ENCODE assay signal across 10 cellular contexts in genomic region chr18:58992301-58993231, GRCh38.
DNase-seq lines count a peak whose midpoint lies in the region; ATAC-seq and TF ChIP-seq lines count a peak whose summit lies in the region.
"Had no signal": no experiment of that assay in that cellular context is flagged by ENCODE, and none has a peak within 500 bp of the region (broad histone marks: within the 10 kb centered on the region; RNA-seq: fewer than 3 reads in every experiment).

No MANE protein-coding gene starts in this region.

- H3K27ac ChIP-seq in right cardiac atrium (ENCODE audit: low read length) (peak overlapping the region; percentile 84), mucosa of rectum (ENCODE audit: low read depth in 2 of 2, low read length in 2 of 2) (peak overlapping the region; percentile 34 to 35)

- intact Hi-C loops in right cardiac atrium (cut with DNase I), result loop anchor here in 1 of 4 donors (10.0 kb wide), 2 partner anchors 128 to 208 kb away; partner anchors contain the start of gene ZNF532
- intact Hi-C loops in left cardiac atrium (cut with DNase I), result loop anchor here (10.0 kb wide), 2 partner anchors 128 to 208 kb away; partner anchors contain the start of gene ZNF532 (in 1 of the 2)

- WGBS in right cardiac atrium, result 43% methylated on average over 16 of the region's 16 CpGs

- H3K4me1 ChIP-seq in right cardiac atrium (ENCODE audit: control insufficient read depth, insufficient read depth, low read length) (peaks cover 13% of the 10 kb centered on the region), mucosa of rectum (ENCODE audit: control insufficient read depth in 2 of 2, insufficient read depth in 2 of 2, low read length in 2 of 2) (no peaks in the 10 kb centered on the region)

- H3K4me1 Mint-ChIP-seq in type B pancreatic cell (ENCODE audit: unreplicated experiment), result peaks cover 3% of the 10 kb centered on the region

- TF ChIP-seq CTCF in cardiac fibroblast (IDR thresholded peaks at IDR 0.05; ENCODE audit: low read depth, low read length) (no peak), type B pancreatic cell (conservative IDR thresholded peaks at IDR 0.05) (no peak)

- ATAC-seq in right cardiac atrium (peak in 1 of 2 donors; percentile 36), left cardiac atrium (no peak), HG02938 (IDR thresholded peaks at IDR 0.05; ENCODE audit: unreplicated experiment) (no peak)

- no peaks in the 10 kb centered on the region for H3K27me3 Mint-ChIP-seq in type B pancreatic cell

- H3K4me3 Mint-ChIP-seq in type B pancreatic cell, result no peak overlapping the region
- H3K4me3 Mint-ChIP-seq: activated naive CD8-positive, alpha-beta T cell had no signal

- H3K27me3 ChIP-seq in right cardiac atrium (ENCODE audit: control insufficient read depth, insufficient read depth) (no peaks in the 10 kb centered on the region), mucosa of rectum (ENCODE audit: control insufficient read depth in 2 of 2, insufficient read depth in 2 of 2, low read length in 2 of 2) (no peaks in the 10 kb centered on the region)

- no peaks in the 10 kb centered on the region for H3K36me3 Mint-ChIP-seq in type B pancreatic cell
- H3K36me3 Mint-ChIP-seq: activated naive CD8-positive, alpha-beta T cell had no signal

- H3K9me3 ChIP-seq in right cardiac atrium (ENCODE audit: control insufficient read depth, low read length), result no peaks in the 10 kb centered on the region
- H3K9me3 ChIP-seq in mucosa of rectum (ENCODE audit: control insufficient read depth in 2 of 2, low read length in 2 of 2), result no peaks in the 10 kb centered on the region

- DNase-seq in right cardiac atrium (no peak), left cardiac atrium (no peak), cardiac fibroblast (ENCODE audit: low read depth in 2 of 2) (peak; percentile 27 to 52), NCI-H524 (lab: John Stamatoyannopoulos, UW) (no peak), type B pancreatic cell (ENCODE audit: extremely low spot score, unreplicated experiment) (no peak)
- DNase-seq in activated naive CD4-positive, alpha-beta T cell treated with Interleukin-2 at 50 U/mL for 16 hours, result no peak
- DNase-seq: NCI-H1694 treated with DMSO at 0.1 percent for 48 hours had no signal

- H3K36me3 ChIP-seq in mucosa of rectum (ENCODE audit: control insufficient read depth in 2 of 2, insufficient read depth in 2 of 2, low read length in 2 of 2), result no peaks in the 10 kb centered on the region

- no peak overlapping the region for H3K9ac ChIP-seq in mucosa of rectum (ENCODE audit: low read depth in 1 of 2, low read length in 2 of 2)

- no peak overlapping the region for H3K4me3 ChIP-seq in right cardiac atrium (ENCODE audit: low read length)
- H3K4me3 ChIP-seq in cardiac fibroblast (replicated peaks in 1 of 2; ENCODE audit: low read depth in 2 of 2, low read length in 2 of 2), result no peak overlapping the region
- H3K4me3 ChIP-seq in mucosa of rectum (ENCODE audit: low read length in 2 of 2), result no peak overlapping the region

- peaks cover 5% of the 10 kb centered on the region for H3K9me3 Mint-ChIP-seq in type B pancreatic cell

- H3K27ac Mint-ChIP-seq in type B pancreatic cell, result no peak overlapping the region
- H3K27ac Mint-ChIP-seq: activated naive CD8-positive, alpha-beta T cell had no signal

Comparison
In these comparisons a context has a peak if more than half of its experiments do, and no peak if none do; other contexts are left out.
1. DNase-seq: peak in cardiac fibroblast (2 of 2); none in right cardiac atrium (0 of 3), left cardiac atrium (single experiment), activated naive CD4-positive, alpha-beta T cell treated with Interleukin-2 at 50 U/mL for 16 hours (single experiment), NCI-H524 (0 of 2) and type B pancreatic cell (single experiment).